Comparison of ENCODE assay signal across 2 cellular contexts in the genomic region with DNA sequence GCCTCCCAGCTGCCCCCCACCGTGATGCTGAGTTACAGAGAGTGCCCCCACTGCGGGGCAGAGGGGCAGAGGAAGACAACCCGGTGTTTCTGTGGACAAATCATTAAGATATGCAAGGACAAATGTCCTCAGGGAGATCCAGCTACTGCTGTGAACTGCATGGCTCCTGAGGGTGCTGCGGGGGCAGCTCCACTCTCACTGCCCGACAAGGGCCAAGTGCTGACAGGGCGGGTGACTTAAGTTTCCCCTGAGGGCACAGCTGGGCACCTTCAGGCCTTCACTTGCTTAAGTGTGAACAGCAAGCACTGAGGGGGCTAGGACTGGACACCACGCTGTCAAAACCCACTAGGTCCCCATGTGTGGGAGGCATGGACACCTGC.
TF ChIP-seq lines count a peak whose summit lies in the region.

No MANE protein-coding gene starts in this region.

TF ChIP-seq in SK-N-SH, 30 proteins besides CTCF, POLR2A, EP300 and RAD21:
- TF ChIP-seq FOXM1 (IDR thresholded peaks at IDR 0.05; ENCODE audit: low read depth): no peak
- no peak for TF ChIP-seq FOXJ3 (CRISPR knock-in tag; IDR thresholded peaks at IDR 0.05)
- no peak for TF ChIP-seq SIN3A (IDR thresholded peaks at IDR 0.05; ENCODE audit: borderline replicate concordance, low read depth, low read length)
- TF ChIP-seq, protein P1, sequence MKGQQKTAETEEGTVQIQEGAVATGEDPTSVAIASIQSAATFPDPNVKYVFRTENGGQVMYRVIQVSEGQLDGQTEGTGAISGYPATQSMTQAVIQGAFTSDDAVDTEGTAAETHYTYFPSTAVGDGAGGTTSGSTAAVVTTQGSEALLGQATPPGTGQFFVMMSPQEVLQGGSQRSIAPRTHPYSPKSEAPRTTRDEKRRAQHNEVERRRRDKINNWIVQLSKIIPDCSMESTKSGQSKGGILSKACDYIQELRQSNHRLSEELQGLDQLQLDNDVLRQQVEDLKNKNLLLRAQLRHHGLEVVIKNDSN (IDR thresholded peaks at IDR 0.05; ENCODE audit: borderline replicate concordance, low read depth): no peak
- TF ChIP-seq, protein P2, sequence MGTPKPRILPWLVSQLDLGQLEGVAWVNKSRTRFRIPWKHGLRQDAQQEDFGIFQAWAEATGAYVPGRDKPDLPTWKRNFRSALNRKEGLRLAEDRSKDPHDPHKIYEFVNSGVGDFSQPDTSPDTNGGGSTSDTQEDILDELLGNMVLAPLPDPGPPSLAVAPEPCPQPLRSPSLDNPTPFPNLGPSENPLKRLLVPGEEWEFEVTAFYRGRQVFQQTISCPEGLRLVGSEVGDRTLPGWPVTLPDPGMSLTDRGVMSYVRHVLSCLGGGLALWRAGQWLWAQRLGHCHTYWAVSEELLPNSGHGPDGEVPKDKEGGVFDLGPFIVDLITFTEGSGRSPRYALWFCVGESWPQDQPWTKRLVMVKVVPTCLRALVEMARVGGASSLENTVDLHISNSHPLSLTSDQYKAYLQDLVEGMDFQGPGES (IDR thresholded peaks at IDR 0.05; ENCODE audit: low read depth, low read length): no peak
- no peak for TF ChIP-seq MXI1 (IDR thresholded peaks at IDR 0.05; ENCODE audit: low read depth, low read length)
- TF ChIP-seq POLR2AphosphoS5 (IDR thresholded peaks at IDR 0.05; ENCODE audit: low read depth, low read length): no peak
- TF ChIP-seq EZH2phosphoT487 (IDR thresholded peaks at IDR 0.05; ENCODE audit: borderline replicate concordance, low read depth): no peak

TF ChIP-seq in HepG2, 621 proteins besides CTCF, POLR2A, EP300 and RAD21:
- TF ChIP-seq KDM2A (CRISPR knock-in tag; IDR thresholded peaks at IDR 0.05; ENCODE audit: borderline replicate concordance, low read depth) (0 out of 2 replicates have a peak, but pooled peaks have one; percentile 8), ZNF816 (CRISPR knock-in tag; IDR thresholded peaks at IDR 0.05; ENCODE audit: borderline replicate concordance) (no peak), AKAP8 (CRISPR knock-in tag; IDR thresholded peaks at IDR 0.05) (0 out of 2 replicates have a peak, but pooled peaks have one; percentile 3), U2AF2 (IDR thresholded peaks at IDR 0.05; ENCODE audit: low read depth, low read length) (no peak), POLR2G (IDR thresholded peaks at IDR 0.05; ENCODE audit: low read depth, low read length) (0 out of 2 replicates have a peak, but pooled peaks have one; percentile 6), MTA1 (CRISPR knock-in tag; IDR thresholded peaks at IDR 0.05; ENCODE audit: borderline replicate concordance) (no peak), POLR2AphosphoS2 (IDR thresholded peaks at IDR 0.05; ENCODE audit: low read depth, low read length) (peak; percentile 61; the same call in 1 of the 2 replicates), U2AF1 (optimal IDR thresholded peaks at IDR 0.05; ENCODE audit: low read depth, low read length) (peak; percentile 24)
- TF ChIP-seq, protein P3, sequence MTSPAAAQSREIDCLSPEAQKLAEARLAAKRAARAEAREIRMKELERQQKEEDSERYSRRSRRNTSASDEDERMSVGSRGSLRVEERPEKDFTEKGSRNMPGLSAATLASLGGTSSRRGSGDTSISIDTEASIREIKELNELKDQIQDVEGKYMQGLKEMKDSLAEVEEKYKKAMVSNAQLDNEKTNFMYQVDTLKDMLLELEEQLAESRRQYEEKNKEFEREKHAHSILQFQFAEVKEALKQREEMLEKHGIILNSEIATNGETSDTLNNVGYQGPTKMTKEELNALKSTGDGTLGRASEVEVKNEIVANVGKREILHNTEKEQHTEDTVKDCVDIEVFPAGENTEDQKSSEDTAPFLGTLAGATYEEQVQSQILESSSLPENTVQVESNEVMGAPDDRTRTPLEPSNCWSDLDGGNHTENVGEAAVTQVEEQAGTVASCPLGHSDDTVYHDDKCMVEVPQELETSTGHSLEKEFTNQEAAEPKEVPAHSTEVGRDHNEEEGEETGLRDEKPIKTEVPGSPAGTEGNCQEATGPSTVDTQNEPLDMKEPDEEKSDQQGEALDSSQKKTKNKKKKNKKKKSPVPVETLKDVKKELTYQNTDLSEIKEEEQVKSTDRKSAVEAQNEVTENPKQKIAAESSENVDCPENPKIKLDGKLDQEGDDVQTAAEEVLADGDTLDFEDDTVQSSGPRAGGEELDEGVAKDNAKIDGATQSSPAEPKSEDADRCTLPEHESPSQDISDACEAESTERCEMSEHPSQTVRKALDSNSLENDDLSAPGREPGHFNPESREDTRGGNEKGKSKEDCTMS (CRISPR knock-in tag; conservative IDR thresholded peaks at IDR 0.05): no peak
- TF ChIP-seq, protein P4, sequence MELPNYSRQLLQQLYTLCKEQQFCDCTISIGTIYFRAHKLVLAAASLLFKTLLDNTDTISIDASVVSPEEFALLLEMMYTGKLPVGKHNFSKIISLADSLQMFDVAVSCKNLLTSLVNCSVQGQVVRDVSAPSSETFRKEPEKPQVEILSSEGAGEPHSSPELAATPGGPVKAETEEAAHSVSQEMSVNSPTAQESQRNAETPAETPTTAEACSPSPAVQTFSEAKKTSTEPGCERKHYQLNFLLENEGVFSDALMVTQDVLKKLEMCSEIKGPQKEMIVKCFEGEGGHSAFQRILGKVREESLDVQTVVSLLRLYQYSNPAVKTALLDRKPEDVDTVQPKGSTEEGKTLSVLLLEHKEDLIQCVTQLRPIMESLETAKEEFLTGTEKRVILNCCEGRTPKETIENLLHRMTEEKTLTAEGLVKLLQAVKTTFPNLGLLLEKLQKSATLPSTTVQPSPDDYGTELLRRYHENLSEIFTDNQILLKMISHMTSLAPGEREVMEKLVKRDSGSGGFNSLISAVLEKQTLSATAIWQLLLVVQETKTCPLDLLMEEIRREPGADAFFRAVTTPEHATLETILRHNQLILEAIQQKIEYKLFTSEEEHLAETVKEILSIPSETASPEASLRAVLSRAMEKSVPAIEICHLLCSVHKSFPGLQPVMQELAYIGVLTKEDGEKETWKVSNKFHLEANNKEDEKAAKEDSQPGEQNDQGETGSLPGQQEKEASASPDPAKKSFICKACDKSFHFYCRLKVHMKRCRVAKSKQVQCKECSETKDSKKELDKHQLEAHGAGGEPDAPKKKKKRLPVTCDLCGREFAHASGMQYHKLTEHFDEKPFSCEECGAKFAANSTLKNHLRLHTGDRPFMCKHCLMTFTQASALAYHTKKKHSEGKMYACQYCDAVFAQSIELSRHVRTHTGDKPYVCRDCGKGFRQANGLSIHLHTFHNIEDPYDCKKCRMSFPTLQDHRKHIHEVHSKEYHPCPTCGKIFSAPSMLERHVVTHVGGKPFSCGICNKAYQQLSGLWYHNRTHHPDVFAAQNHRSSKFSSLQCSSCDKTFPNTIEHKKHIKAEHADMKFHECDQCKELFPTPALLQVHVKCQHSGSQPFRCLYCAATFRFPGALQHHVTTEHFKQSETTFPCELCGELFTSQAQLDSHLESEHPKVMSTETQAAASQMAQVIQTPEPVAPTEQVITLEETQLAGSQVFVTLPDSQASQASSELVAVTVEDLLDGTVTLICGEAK (IDR thresholded peaks at IDR 0.05): no peak
- TF ChIP-seq, protein P4 (CRISPR knock-in tag; IDR thresholded peaks at IDR 0.05): 0 out of 2 replicates have a peak, but pooled peaks have one; percentile 18
